In the genomic region with DNA sequence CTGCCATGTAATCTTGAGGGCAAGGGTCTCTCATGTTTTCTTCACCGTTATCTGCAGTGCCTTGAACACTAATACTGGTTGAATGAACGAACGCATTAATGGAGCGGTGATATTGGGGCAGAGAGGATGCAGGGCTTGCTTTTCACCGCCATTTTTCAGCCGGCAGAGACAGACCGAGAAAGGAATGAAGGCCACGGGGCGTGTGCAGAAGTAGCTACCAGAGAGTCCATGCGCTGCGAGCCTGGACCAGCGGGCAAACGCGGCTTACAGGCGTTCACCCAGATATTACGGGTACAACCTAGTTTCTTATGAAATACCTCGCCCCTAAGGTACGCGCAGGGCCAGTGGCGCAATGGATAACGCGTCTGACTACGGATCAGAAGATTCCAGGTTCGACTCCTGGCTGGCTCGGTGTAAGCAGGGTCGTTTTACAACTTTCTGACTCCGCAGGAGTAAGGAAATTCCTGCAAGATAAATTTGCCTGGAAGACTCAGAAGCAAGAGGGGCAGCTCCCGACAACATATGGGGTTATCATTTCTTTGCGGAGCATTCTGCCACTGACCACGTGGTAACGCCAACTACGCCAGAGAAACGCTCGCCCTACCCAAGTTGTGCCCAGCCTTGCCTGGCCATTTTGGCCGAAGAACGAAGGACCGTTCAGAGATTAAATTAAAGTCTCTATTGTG, we compare ENCODE assay signal across 1 cellular context.
TF ChIP-seq lines count a peak whose summit lies in the region.

No MANE protein-coding gene starts in this region.

TF ChIP-seq in HepG2, 621 proteins besides CTCF, POLR2A, EP300 and RAD21 (continued from another document):
- TF ChIP-seq, protein P1, sequence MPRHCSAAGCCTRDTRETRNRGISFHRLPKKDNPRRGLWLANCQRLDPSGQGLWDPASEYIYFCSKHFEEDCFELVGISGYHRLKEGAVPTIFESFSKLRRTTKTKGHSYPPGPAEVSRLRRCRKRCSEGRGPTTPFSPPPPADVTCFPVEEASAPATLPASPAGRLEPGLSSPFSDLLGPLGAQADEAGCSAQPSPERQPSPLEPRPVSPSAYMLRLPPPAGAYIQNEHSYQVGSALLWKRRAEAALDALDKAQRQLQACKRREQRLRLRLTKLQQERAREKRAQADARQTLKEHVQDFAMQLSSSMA (CRISPR knock-in tag; IDR thresholded peaks at IDR 0.05) = peak; percentile 84
- no peak for TF ChIP-seq MTA3 (CRISPR knock-in tag; IDR thresholded peaks at IDR 0.05)
- TF ChIP-seq, protein P2, sequence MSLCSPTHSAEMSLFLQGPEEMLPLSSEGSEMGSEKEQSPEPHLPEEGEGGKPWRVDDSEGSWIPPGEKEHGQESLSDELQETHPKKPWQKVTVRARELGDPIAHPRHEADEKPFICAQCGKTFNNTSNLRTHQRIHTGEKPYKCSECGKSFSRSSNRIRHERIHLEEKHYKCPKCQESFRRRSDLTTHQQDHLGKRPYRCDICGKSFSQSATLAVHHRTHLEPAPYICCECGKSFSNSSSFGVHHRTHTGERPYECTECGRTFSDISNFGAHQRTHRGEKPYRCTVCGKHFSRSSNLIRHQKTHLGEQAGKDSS (CRISPR knock-in tag; IDR thresholded peaks at IDR 0.05; ENCODE audit: borderline replicate concordance, low read depth) = peak; percentile 60; the same call in 1 of the 2 replicates
- peak; percentile 83 for TF ChIP-seq BORCS8-MEF2B (CRISPR knock-in tag; IDR thresholded peaks at IDR 0.05)
- TF ChIP-seq ZNF709 (CRISPR knock-in tag; IDR thresholded peaks at IDR 0.05) = 0 out of 2 replicates have a peak, but pooled peaks have one; percentile 53
- TF ChIP-seq ATF7-NPFF (CRISPR knock-in tag; IDR thresholded peaks at IDR 0.05; ENCODE audit: low read depth) = no peak; the same call in 1 of the 2 replicates
- TF ChIP-seq MTF1 (CRISPR knock-in tag; IDR thresholded peaks at IDR 0.05) = peak; percentile 98
- TF ChIP-seq ETV5 (CRISPR knock-in tag; IDR thresholded peaks at IDR 0.05; ENCODE audit: borderline replicate concordance) = peak; percentile 46; the same call in 1 of the 2 replicates
- TF ChIP-seq ZNF446 (CRISPR knock-in tag; IDR thresholded peaks at IDR 0.05) = no peak
- peak; percentile 62 for TF ChIP-seq PAXIP1 (CRISPR knock-in tag; conservative IDR thresholded peaks at IDR 0.05)
- TF ChIP-seq PAX8 (CRISPR knock-in tag; IDR thresholded peaks at IDR 0.05; ENCODE audit: borderline replicate concordance) = peak; percentile 97
- TF ChIP-seq RFX5 (IDR thresholded peaks at IDR 0.05; ENCODE audit: low read depth, low read length) = peak; percentile 71
- 0 out of 2 replicates have a peak, but pooled peaks have one; percentile 30 for TF ChIP-seq ZIK1 (CRISPR knock-in tag; IDR thresholded peaks at IDR 0.05; ENCODE audit: borderline replicate concordance, low read depth)
